ENCODE assay signal across 19 cellular contexts in the genomic region with DNA sequence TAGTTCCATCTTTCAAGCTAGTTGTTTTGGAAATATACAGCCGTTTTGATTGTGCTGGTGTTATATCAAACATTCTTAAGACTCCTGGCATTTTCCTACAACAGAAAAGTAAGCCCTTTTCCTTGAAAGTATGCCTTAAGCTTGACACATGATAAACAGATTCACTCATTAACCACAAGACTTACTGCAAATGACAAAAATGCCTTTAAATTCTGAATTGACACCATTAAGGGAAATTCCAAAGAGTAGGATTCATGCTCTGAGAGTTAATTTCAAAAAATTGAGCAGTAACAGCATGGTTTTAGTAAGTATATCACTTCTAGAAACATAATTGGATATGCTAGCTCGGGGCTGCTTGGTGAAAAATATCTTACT. TPM values are rescaled to one million over a fixed set of nuclear protein-coding genes. Genes with fewer than 3 reads are reported as not detected.
DNase-seq lines count a peak whose midpoint lies in the region; ATAC-seq and TF ChIP-seq lines count a peak whose summit lies in the region.
"Had no signal": no experiment of that assay in that cellular context is flagged by ENCODE, and none has a peak within 500 bp of the region (broad histone marks: within the 10 kb centered on the region; RNA-seq: fewer than 3 reads in every experiment).

No MANE protein-coding gene starts in this region.

- no peak overlapping the region for H3K4me2 ChIP-seq in OCI-LY7 (ENCODE audit: low read length)

- intact Hi-C loops in OCI-LY7 (cut with micrococcal nuclease; ENCODE audit: unreplicated experiment), result loop anchor here (1.0 to 2.0 kb wide), 2 partner anchors 82 to 124 kb away; no protein-coding TSS in a partner anchor

- H3K4me1 ChIP-seq in OCI-LY7 (ENCODE audit: insufficient read depth, low read length, poor library complexity, severe bottlenecking), result no peaks in the 10 kb centered on the region
- H3K4me1 ChIP-seq: ascending aorta had no signal

- no peaks in the 10 kb centered on the region for H3K79me2 ChIP-seq in OCI-LY7 (ENCODE audit: insufficient read depth, low read depth, low read length)

- H3K9me2 ChIP-seq in OCI-LY7 (ENCODE audit: insufficient read depth, low read length), result no peaks in the 10 kb centered on the region

- no TSS peak for BruUV-seq in OCI-LY7 (replicated peaks; lab: Mats Ljungman, UMichigan)

- CTCF ChIA-PET in OCI-LY7 (lab: Charles Lee; ENCODE audit: unreplicated experiment), result interaction anchor here (0.6 to 0.7 kb wide), 2 partner anchors 62 to 84 kb away, joined by 3 read pairs; no protein-coding TSS in a partner anchor

- no peak overlapping the region for H3K4me3 ChIP-seq in OCI-LY7 (ENCODE audit: low read depth, low read length, poor library complexity, severe bottlenecking)
- H3K4me3 ChIP-seq in choroid plexus epithelial cell (ENCODE audit: low read depth, low read length), result no peak overlapping the region
- H3K4me3 ChIP-seq: ascending aorta, esophagus squamous epithelium, skin epidermis, tibial nerve had no signal

- POLR2A ChIA-PET in OCI-LY7 (lab: Charles Lee), result interaction anchor here (0.5 to 1.7 kb wide), 5 partner anchors 14 to 91 kb away, joined by 3 to 4 read pairs (median 4); no protein-coding TSS in a partner anchor

- DNase-seq in A172 (ENCODE audit: low spot score) (peak; percentile 40), OCI-LY7 (ENCODE audit: low spot score) (no peak), choroid plexus epithelial cell (ENCODE audit: low read depth) (peak; percentile 13), HK-2 (ENCODE audit: unreplicated experiment) (no peak), KG1 (lab: John Stamatoyannopoulos, UW) (no peak)
- DNase-seq: effector memory CD8-positive, alpha-beta T cell; esophagus squamous epithelium; left colon; NCI-H1105 treated with DMSO at 0.1 percent for 48 hours; NCI-H510A; NK-92 treated with Interleukin-12 subunit alpha and Interleukin-12 subunit beta, amount 100 ng/mL, for 24 hours; stimulated activated CD4-positive, alpha-beta T cell treated with anti-CD3 and anti-CD28 coated beads, Interleukin-2, amount 100 ng/mL, for 48 hours had no signal

- H3K27ac ChIP-seq in C4-2B (no peak overlapping the region), OCI-LY7 (ENCODE audit: low read depth, low read length, poor library complexity, severe bottlenecking) (no peak overlapping the region)
- H3K27ac ChIP-seq: ascending aorta, esophagus squamous epithelium, tibial nerve had no signal

- H3K9me3 ChIP-seq in OCI-LY7 (ENCODE audit: low read length), result no peaks in the 10 kb centered on the region
- H3K9me3 ChIP-seq: ascending aorta, esophagus squamous epithelium, tibial nerve had no signal

- no peak overlapping the region for H2AFZ ChIP-seq in OCI-LY7 (ENCODE audit: low read length)

- H4K20me1 ChIP-seq in OCI-LY7 (ENCODE audit: insufficient read depth, low read length), result no peaks in the 10 kb centered on the region

- peaks cover 41% of the 10 kb centered on the region; the same call in 1 of the 2 replicates for H3K36me3 ChIP-seq in OCI-LY7 (ENCODE audit: insufficient read depth, low read length)

- TF ChIP-seq CTCF in C4-2B (conservative IDR thresholded peaks at IDR 0.05), result peak; percentile 37
- peak; percentile 17; the same call in 1 of the 2 replicates for TF ChIP-seq CTCF in OCI-LY7 (conservative IDR thresholded peaks at IDR 0.05; ENCODE audit: low read length)
- no peak for TF ChIP-seq CTCF in choroid plexus epithelial cell (conservative IDR thresholded peaks at IDR 0.05; ENCODE audit: low read depth, low read length)

- ATAC-seq in GM21717 (IDR thresholded peaks at IDR 0.05; ENCODE audit: unreplicated experiment) (no peak), HG03354 (IDR thresholded peaks at IDR 0.05; ENCODE audit: poor library complexity, severe bottlenecking, unreplicated experiment) (no peak)
- ATAC-seq: left colon; naive thymus-derived CD8-positive, alpha-beta T cell had no signal

RNA-seq across cellular contexts. Expression of gene PHAF1, which starts 8.5 kb away (rescaled TPM):
- 21.7 and 26.4 TPM in 2 replicates for total RNA-seq in A172 (2014; rRNA removed; shearing (Covaris generic))
- total RNA-seq in OCI-LY7 (2014; rRNA removed; shearing (Covaris generic)), result 12.6 and 16.8 TPM in 2 replicates
- 11.8 and 13.9 TPM in 2 replicates for total RNA-seq in OCI-LY7 (2022)

RNA-seq across cellular contexts. Expression of gene B3GNT9, which starts 49.5 kb away (rescaled TPM):
- total RNA-seq in A172 (2014; rRNA removed; shearing (Covaris generic)), result 63.0 and 65.1 TPM in 2 replicates
- 1.1 and 2.7 TPM in 2 replicates for total RNA-seq in OCI-LY7 (2014; rRNA removed; shearing (Covaris generic))
- total RNA-seq in OCI-LY7 (2022), result 2.7 TPM in 2 replicates

RNA-seq across cellular contexts. Expression of gene TRADD, which starts 58.4 kb away (rescaled TPM):
- 28.9 and 36.1 TPM in 2 replicates for total RNA-seq in A172 (2014; rRNA removed; shearing (Covaris generic))
- 11.3 and 11.6 TPM in 2 replicates for total RNA-seq in OCI-LY7 (2014; rRNA removed; shearing (Covaris generic))
- total RNA-seq in OCI-LY7 (2022), result 15.4 and 16.7 TPM in 2 replicates

RNA-seq across cellular contexts. Expression of gene FBXL8, which starts 58.5 kb away (rescaled TPM):
- 7.3 and 9.0 TPM in 2 replicates for total RNA-seq in A172 (2014; rRNA removed; shearing (Covaris generic))
- 5.8 and 7.3 TPM in 2 replicates for total RNA-seq in OCI-LY7 (2014; rRNA removed; shearing (Covaris generic))
- total RNA-seq in OCI-LY7 (2022), result 10.4 and 12.2 TPM in 2 replicates

Comparison
In these comparisons a context has a peak if more than half of its experiments do, and no peak if none do; other contexts are left out.
1. DNase-seq: peak in A172 (single experiment) and choroid plexus epithelial cell (single experiment); none in OCI-LY7 (single experiment), HK-2 (single experiment) and KG1 (single experiment).
2. RNA of gene B3GNT9, which starts 49.5 kb away (total RNA-seq): 63.0 to 65.1 TPM in A172; 1.1 to 2.7 TPM in OCI-LY7; every median in the first group is over 10 times any median in the second.